2 cellular contexts compared by ENCODE assay signal in genomic region chr22:45993841-45994240, GRCh38.
TF ChIP-seq lines count a peak whose summit lies in the region.

No MANE protein-coding gene starts in this region.

TF ChIP-seq in HEK293, 187 proteins besides CTCF, POLR2A, EP300 and RAD21:
- TF ChIP-seq KLF1 (tag by site-specific recombination; IDR thresholded peaks at IDR 0.05): no peak
- TF ChIP-seq, protein P1, sequence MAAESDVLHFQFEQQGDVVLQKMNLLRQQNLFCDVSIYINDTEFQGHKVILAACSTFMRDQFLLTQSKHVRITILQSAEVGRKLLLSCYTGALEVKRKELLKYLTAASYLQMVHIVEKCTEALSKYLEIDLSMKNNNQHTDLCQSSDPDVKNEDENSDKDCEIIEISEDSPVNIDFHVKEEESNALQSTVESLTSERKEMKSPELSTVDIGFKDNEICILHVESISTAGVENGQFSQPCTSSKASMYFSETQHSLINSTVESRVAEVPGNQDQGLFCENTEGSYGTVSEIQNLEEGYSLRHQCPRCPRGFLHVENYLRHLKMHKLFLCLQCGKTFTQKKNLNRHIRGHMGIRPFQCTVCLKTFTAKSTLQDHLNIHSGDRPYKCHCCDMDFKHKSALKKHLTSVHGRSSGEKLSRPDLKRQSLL (tag by site-specific recombination; IDR thresholded peaks at IDR 0.05): peak; percentile 76; the same call in 1 of the 2 replicates
- 0 out of 2 replicates have a peak, but pooled peaks have one; percentile 14 for TF ChIP-seq ZNF544 (tag by site-specific recombination; IDR thresholded peaks at IDR 0.05)
- TF ChIP-seq, protein P2, sequence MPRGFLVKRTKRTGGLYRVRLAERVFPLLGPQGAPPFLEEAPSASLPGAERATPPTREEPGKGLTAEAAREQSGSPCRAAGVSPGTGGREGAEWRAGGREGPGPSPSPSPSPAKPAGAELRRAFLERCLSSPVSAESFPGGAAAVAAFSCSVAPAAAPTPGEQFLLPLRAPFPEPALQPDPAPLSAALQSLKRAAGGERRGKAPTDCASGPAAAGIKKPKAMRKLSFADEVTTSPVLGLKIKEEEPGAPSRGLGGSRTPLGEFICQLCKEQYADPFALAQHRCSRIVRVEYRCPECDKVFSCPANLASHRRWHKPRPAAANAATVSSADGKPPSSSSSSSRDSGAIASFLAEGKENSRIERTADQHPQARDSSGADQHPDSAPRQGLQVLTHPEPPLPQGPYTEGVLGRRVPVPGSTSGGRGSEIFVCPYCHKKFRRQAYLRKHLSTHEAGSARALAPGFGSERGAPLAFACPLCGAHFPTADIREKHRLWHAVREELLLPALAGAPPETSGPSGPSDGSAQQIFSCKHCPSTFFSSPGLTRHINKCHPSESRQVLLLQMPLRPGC (tag by site-specific recombination; IDR thresholded peaks at IDR 0.05): no peak
- peak; percentile 59 for TF ChIP-seq YY2 (tag by site-specific recombination; IDR thresholded peaks at IDR 0.05)
- TF ChIP-seq ZBTB21 (tag by site-specific recombination; IDR thresholded peaks at IDR 0.05): no peak
- 0 out of 2 replicates have a peak, but pooled peaks have one; percentile 54 for TF ChIP-seq AEBP2 (tag by site-specific recombination; IDR thresholded peaks at IDR 0.05; ENCODE audit: borderline replicate concordance)
- 0 out of 2 replicates have a peak, but pooled peaks have one; percentile 41 for TF ChIP-seq ZNF785 (tag by site-specific recombination; IDR thresholded peaks at IDR 0.05)
- TF ChIP-seq PRDM4 (tag by site-specific recombination; IDR thresholded peaks at IDR 0.05): no peak
- 0 out of 2 replicates have a peak, but pooled peaks have one; percentile 50 for TF ChIP-seq ZNF157 (tag by site-specific recombination; IDR thresholded peaks at IDR 0.05)
TF ChIP-seq in HEK293: peak in this region for 6.

TF ChIP-seq in H1, 55 proteins besides CTCF, POLR2A, EP300 and RAD21:
- TF ChIP-seq RNF2 (IDR thresholded peaks at IDR 0.05; ENCODE audit: borderline replicate concordance, low read depth, low read length, missing control alignments, poor library complexity, severe bottlenecking) (no peak), CHD2 (IDR thresholded peaks at IDR 0.05; ENCODE audit: low read length) (no peak), ZNF274 (IDR thresholded peaks at IDR 0.05; ENCODE audit: borderline replicate concordance, extremely low read depth, low read length) (no peak), TEAD4 (IDR thresholded peaks at IDR 0.05; ENCODE audit: low read depth, low read length) (no peak), BRCA1 (IDR thresholded peaks at IDR 0.05; ENCODE audit: low read depth, low read length) (no peak), RXRA (IDR thresholded peaks at IDR 0.05; ENCODE audit: insufficient read depth, low read depth, low read length) (no peak), CEBPB (IDR thresholded peaks at IDR 0.05; ENCODE audit: low read depth, low read length) (no peak), POLR2AphosphoS5 (IDR thresholded peaks at IDR 0.05; ENCODE audit: low read depth, low read length) (no peak), BCL11A (IDR thresholded peaks at IDR 0.05; ENCODE audit: low read depth in 2 of 2, low read length in 2 of 2) (no peak), SRF (IDR thresholded peaks at IDR 0.05; ENCODE audit: low read depth, low read length) (no peak), TCF12 (IDR thresholded peaks at IDR 0.05; ENCODE audit: low read depth, low read length) (no peak), RBBP5 (IDR thresholded peaks at IDR 0.05; ENCODE audit: borderline replicate concordance, low read depth, low read length) (no peak), BACH1 (IDR thresholded peaks at IDR 0.05; ENCODE audit: low read length) (no peak), JUND (IDR thresholded peaks at IDR 0.05; ENCODE audit: low read length) (no peak), FOSL1 (IDR thresholded peaks at IDR 0.05; ENCODE audit: insufficient read depth, low read depth, low read length) (no peak), SUZ12 (IDR thresholded peaks at IDR 0.05; ENCODE audit: low read length) (no peak), HDAC6 (IDR thresholded peaks at IDR 0.05; ENCODE audit: low read depth, low read length) (no peak), ATF3 (IDR thresholded peaks at IDR 0.05; ENCODE audit: insufficient read depth, low read depth, low read length) (no peak)
- TF ChIP-seq, protein P3, sequence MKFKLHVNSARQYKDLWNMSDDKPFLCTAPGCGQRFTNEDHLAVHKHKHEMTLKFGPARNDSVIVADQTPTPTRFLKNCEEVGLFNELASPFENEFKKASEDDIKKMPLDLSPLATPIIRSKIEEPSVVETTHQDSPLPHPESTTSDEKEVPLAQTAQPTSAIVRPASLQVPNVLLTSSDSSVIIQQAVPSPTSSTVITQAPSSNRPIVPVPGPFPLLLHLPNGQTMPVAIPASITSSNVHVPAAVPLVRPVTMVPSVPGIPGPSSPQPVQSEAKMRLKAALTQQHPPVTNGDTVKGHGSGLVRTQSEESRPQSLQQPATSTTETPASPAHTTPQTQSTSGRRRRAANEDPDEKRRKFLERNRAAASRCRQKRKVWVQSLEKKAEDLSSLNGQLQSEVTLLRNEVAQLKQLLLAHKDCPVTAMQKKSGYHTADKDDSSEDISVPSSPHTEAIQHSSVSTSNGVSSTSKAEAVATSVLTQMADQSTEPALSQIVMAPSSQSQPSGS (IDR thresholded peaks at IDR 0.05; ENCODE audit: low read length): no peak
